Comparison of ENCODE assay signal across 1 cellular context in the genomic region with DNA sequence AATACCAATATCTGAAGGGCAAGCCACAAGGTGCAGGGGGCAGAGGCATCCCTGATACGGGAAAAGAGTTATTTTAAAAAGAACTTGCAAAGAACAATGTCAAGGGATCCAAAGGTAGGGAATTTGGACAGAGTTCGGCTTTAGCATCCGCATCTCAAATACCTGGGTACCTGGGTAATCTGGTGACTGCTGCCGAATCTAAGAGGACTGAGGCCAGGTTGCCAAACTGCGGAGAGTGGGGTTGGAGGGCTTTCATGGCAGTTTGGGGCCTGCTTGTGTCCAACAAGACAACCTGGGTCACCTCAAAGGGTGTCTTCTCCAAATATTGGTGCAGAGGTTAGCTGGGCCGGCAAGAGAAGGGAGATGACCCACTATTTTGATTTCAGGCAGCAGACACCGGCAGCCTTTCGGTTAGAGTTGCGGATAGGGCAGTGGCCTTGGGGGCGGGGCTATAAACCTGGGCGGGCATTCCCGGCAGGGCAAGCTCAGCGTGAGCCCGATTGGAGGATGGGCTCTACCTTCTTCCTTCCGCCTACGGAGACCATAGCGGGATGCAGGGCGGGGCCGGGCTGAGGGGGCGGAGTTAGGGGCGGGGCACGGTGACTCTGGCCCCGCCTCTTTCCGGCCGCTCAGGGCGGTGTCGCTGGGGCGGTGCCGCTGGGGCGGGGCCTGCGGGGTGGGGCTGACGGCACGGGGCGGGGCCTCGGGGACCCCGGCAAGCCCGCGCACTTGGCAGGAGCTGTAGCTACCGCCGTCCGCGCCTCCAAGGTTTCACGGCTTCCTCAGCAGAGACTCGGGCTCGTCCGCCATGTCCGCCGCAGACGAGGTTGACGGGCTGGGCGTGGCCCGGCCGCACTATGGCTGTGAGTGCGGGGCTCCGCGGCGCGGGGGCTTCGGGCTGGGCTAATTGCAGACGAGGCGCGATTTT.
TF ChIP-seq lines count a peak whose summit lies in the region.

Gene IQGAP1, plus strand, starts transcription at position 709 of the 928 bp plus-strand sequence. Its CDS starts 100 bp downstream, at position 809.

TF ChIP-seq in HepG2, 621 proteins besides CTCF, POLR2A, EP300 and RAD21 (continued from another document and continues in another):
- no peak for TF ChIP-seq ZHX1 (CRISPR knock-in tag; IDR thresholded peaks at IDR 0.05; ENCODE audit: low read depth)
- TF ChIP-seq ZSCAN30 (CRISPR knock-in tag; IDR thresholded peaks at IDR 0.05): no peak
- TF ChIP-seq LBX2 (CRISPR knock-in tag; IDR thresholded peaks at IDR 0.05; ENCODE audit: borderline replicate concordance): no peak
- no peak for TF ChIP-seq TBL1XR1 (IDR thresholded peaks at IDR 0.05; ENCODE audit: borderline replicate concordance, low read length, partially characterized antibody)
- TF ChIP-seq RFX1 (IDR thresholded peaks at IDR 0.05): no peak
- no peak for TF ChIP-seq SAFB2 (CRISPR knock-in tag; IDR thresholded peaks at IDR 0.05; ENCODE audit: borderline replicate concordance, low read depth)
- TF ChIP-seq MEF2D (CRISPR knock-in tag; IDR thresholded peaks at IDR 0.05): no peak
- TF ChIP-seq, protein P1, sequence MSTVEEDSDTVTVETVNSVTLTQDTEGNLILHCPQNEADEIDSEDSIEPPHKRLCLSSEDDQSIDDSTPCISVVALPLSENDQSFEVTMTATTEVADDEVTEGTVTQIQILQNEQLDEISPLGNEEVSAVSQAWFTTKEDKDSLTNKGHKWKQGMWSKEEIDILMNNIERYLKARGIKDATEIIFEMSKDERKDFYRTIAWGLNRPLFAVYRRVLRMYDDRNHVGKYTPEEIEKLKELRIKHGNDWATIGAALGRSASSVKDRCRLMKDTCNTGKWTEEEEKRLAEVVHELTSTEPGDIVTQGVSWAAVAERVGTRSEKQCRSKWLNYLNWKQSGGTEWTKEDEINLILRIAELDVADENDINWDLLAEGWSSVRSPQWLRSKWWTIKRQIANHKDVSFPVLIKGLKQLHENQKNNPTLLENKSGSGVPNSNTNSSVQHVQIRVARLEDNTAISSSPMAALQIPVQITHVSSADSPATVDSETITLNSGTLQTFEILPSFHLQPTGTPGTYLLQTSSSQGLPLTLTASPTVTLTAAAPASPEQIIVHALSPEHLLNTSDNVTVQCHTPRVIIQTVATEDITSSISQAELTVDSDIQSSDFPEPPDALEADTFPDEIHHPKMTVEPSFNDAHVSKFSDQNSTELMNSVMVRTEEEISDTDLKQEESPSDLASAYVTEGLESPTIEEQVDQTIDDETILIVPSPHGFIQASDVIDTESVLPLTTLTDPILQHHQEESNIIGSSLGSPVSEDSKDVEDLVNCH (CRISPR knock-in tag; IDR thresholded peaks at IDR 0.05): no peak
- TF ChIP-seq, protein P2, sequence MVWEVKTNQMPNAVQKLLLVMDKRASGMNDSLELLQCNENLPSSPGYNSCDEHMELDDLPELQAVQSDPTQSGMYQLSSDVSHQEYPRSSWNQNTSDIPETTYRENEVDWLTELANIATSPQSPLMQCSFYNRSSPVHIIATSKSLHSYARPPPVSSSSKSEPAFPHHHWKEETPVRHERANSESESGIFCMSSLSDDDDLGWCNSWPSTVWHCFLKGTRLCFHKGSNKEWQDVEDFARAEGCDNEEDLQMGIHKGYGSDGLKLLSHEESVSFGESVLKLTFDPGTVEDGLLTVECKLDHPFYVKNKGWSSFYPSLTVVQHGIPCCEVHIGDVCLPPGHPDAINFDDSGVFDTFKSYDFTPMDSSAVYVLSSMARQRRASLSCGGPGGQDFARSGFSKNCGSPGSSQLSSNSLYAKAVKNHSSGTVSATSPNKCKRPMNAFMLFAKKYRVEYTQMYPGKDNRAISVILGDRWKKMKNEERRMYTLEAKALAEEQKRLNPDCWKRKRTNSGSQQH (CRISPR knock-in tag; IDR thresholded peaks at IDR 0.05; ENCODE audit: low read depth): no peak
- TF ChIP-seq SRF (IDR thresholded peaks at IDR 0.05; ENCODE audit: low read depth, low read length): peak; percentile 70
- TF ChIP-seq ZNF747 (CRISPR knock-in tag; IDR thresholded peaks at IDR 0.05; ENCODE audit: borderline replicate concordance): no peak
- no peak for TF ChIP-seq ZSCAN29 (CRISPR knock-in tag; conservative IDR thresholded peaks at IDR 0.05)
- TF ChIP-seq, protein P3, sequence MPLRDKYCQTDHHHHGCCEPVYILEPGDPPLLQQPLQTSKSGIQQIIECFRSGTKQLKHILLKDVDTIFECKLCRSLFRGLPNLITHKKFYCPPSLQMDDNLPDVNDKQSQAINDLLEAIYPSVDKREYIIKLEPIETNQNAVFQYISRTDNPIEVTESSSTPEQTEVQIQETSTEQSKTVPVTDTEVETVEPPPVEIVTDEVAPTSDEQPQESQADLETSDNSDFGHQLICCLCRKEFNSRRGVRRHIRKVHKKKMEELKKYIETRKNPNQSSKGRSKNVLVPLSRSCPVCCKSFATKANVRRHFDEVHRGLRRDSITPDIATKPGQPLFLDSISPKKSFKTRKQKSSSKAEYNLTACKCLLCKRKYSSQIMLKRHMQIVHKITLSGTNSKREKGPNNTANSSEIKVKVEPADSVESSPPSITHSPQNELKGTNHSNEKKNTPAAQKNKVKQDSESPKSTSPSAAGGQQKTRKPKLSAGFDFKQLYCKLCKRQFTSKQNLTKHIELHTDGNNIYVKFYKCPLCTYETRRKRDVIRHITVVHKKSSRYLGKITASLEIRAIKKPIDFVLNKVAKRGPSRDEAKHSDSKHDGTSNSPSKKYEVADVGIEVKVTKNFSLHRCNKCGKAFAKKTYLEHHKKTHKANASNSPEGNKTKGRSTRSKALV (CRISPR knock-in tag; IDR thresholded peaks at IDR 0.05): no peak
- no peak for TF ChIP-seq ZNF232 (CRISPR knock-in tag; IDR thresholded peaks at IDR 0.05; ENCODE audit: borderline replicate concordance)
- no peak for TF ChIP-seq FOXK2 (IDR thresholded peaks at IDR 0.05)
- no peak for TF ChIP-seq NFE2L2 (IDR thresholded peaks at IDR 0.05; ENCODE audit: low read length)
- no peak for TF ChIP-seq SATB2 (CRISPR knock-in tag; IDR thresholded peaks at IDR 0.05)
- no peak for TF ChIP-seq SMARCC2 (IDR thresholded peaks at IDR 0.05)
- TF ChIP-seq ZNF788 (CRISPR knock-in tag; IDR thresholded peaks at IDR 0.05; ENCODE audit: borderline replicate concordance): no peak
- no peak for TF ChIP-seq ZNF678 (CRISPR knock-in tag; IDR thresholded peaks at IDR 0.05)
- TF ChIP-seq ZFP36L1 (CRISPR knock-in tag; IDR thresholded peaks at IDR 0.05): no peak
- TF ChIP-seq HIC2 (CRISPR knock-in tag; IDR thresholded peaks at IDR 0.05; ENCODE audit: low read depth): no peak
- no peak for TF ChIP-seq ESRRA (CRISPR knock-in tag; IDR thresholded peaks at IDR 0.05; ENCODE audit: low read depth)
- TF ChIP-seq ZNF3 (CRISPR knock-in tag; IDR thresholded peaks at IDR 0.05): no peak
- no peak for TF ChIP-seq KLF13 (CRISPR knock-in tag; IDR thresholded peaks at IDR 0.05)
- TF ChIP-seq, protein P4, sequence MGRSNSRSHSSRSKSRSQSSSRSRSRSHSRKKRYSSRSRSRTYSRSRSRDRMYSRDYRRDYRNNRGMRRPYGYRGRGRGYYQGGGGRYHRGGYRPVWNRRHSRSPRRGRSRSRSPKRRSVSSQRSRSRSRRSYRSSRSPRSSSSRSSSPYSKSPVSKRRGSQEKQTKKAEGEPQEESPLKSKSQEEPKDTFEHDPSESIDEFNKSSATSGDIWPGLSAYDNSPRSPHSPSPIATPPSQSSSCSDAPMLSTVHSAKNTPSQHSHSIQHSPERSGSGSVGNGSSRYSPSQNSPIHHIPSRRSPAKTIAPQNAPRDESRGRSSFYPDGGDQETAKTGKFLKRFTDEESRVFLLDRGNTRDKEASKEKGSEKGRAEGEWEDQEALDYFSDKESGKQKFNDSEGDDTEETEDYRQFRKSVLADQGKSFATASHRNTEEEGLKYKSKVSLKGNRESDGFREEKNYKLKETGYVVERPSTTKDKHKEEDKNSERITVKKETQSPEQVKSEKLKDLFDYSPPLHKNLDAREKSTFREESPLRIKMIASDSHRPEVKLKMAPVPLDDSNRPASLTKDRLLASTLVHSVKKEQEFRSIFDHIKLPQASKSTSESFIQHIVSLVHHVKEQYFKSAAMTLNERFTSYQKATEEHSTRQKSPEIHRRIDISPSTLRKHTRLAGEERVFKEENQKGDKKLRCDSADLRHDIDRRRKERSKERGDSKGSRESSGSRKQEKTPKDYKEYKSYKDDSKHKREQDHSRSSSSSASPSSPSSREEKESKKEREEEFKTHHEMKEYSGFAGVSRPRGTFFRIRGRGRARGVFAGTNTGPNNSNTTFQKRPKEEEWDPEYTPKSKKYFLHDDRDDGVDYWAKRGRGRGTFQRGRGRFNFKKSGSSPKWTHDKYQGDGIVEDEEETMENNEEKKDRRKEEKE (IDR thresholded peaks at IDR 0.05): no peak
- no peak for TF ChIP-seq PTBP1 (IDR thresholded peaks at IDR 0.05; ENCODE audit: low read depth, low read length, poor library complexity, severe bottlenecking)
- 0 out of 2 replicates have a peak, but pooled peaks have one; percentile 31 for TF ChIP-seq SP2 (CRISPR knock-in tag; IDR thresholded peaks at IDR 0.05)
- TF ChIP-seq ZIK1 (CRISPR knock-in tag; IDR thresholded peaks at IDR 0.05; ENCODE audit: borderline replicate concordance, low read depth): no peak
- no peak for TF ChIP-seq ZNF556 (CRISPR knock-in tag; IDR thresholded peaks at IDR 0.05; ENCODE audit: borderline replicate concordance)
- TF ChIP-seq ZNF547 (CRISPR knock-in tag; IDR thresholded peaks at IDR 0.05): no peak
- TF ChIP-seq, protein P5, sequence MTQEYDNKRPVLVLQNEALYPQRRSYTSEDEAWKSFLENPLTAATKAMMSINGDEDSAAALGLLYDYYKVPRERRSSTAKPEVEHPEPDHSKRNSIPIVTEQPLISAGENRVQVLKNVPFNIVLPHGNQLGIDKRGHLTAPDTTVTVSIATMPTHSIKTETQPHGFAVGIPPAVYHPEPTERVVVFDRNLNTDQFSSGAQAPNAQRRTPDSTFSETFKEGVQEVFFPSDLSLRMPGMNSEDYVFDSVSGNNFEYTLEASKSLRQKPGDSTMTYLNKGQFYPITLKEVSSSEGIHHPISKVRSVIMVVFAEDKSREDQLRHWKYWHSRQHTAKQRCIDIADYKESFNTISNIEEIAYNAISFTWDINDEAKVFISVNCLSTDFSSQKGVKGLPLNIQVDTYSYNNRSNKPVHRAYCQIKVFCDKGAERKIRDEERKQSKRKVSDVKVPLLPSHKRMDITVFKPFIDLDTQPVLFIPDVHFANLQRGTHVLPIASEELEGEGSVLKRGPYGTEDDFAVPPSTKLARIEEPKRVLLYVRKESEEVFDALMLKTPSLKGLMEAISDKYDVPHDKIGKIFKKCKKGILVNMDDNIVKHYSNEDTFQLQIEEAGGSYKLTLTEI (CRISPR knock-in tag; conservative IDR thresholded peaks at IDR 0.05): no peak
- peak; percentile 36; the same call in 1 of the 2 replicates for TF ChIP-seq KMT2B (CRISPR knock-in tag; IDR thresholded peaks at IDR 0.05)
- no peak; the same call in 1 of the 2 replicates for TF ChIP-seq ZNF772 (CRISPR knock-in tag; IDR thresholded peaks at IDR 0.05)
- TF ChIP-seq, protein P6, sequence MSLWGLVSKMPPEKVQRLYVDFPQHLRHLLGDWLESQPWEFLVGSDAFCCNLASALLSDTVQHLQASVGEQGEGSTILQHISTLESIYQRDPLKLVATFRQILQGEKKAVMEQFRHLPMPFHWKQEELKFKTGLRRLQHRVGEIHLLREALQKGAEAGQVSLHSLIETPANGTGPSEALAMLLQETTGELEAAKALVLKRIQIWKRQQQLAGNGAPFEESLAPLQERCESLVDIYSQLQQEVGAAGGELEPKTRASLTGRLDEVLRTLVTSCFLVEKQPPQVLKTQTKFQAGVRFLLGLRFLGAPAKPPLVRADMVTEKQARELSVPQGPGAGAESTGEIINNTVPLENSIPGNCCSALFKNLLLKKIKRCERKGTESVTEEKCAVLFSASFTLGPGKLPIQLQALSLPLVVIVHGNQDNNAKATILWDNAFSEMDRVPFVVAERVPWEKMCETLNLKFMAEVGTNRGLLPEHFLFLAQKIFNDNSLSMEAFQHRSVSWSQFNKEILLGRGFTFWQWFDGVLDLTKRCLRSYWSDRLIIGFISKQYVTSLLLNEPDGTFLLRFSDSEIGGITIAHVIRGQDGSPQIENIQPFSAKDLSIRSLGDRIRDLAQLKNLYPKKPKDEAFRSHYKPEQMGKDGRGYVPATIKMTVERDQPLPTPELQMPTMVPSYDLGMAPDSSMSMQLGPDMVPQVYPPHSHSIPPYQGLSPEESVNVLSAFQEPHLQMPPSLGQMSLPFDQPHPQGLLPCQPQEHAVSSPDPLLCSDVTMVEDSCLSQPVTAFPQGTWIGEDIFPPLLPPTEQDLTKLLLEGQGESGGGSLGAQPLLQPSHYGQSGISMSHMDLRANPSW (CRISPR knock-in tag; IDR thresholded peaks at IDR 0.05; ENCODE audit: borderline replicate concordance): no peak
